Comparison of ENCODE assay signal across 8 cellular contexts in the genomic region with DNA sequence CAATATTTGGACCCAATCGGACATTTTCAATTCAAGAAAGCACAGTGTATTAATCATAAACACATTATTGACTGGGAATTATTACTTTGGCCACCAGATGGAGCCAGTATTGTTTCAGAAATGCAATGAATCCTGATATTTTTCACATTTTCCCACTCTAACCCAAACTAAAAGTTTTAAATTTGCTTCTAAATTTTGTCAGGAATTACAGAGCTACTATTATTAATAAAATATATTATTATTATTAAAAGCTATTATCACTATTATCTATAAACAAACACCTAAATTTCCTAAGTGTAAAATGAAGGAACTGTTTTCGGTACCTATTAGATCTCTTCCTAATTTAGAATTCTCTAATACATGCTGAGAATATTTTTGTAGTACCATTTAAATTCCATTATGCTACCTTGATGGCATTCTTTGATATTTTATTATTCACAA.
DNase-seq lines count a peak whose midpoint lies in the region; ATAC-seq and TF ChIP-seq lines count a peak whose summit lies in the region.

No MANE protein-coding gene starts in this region.

- 64 to 72% methylated on average over 2 of the region's 2 CpGs for WGBS in heart right ventricle, 2 donors
- 50 to 51% methylated on average over 2 of the region's 2 CpGs for WGBS in gastroesophageal sphincter (ENCODE audit: low coverage in 1 of 2), 2 donors

- ATAC-seq in heart right ventricle (no peak), Right ventricle myocardium superior (ENCODE audit: poor library complexity) (no peak), gastroesophageal sphincter (no peak), upper lobe of right lung (no peak), HG02885 (IDR thresholded peaks at IDR 0.05; ENCODE audit: poor library complexity, unreplicated experiment) (no peak), GM19452 (IDR thresholded peaks at IDR 0.05; ENCODE audit: unreplicated experiment) (no peak)

- TF ChIP-seq CTCF in heart right ventricle (IDR thresholded peaks at IDR 0.05) = peak; percentile 30 to 80 (median 69)
- peak; percentile 30 to 62 (median 46) for TF ChIP-seq CTCF in gastroesophageal sphincter (IDR thresholded peaks at IDR 0.05)
- TF ChIP-seq CTCF in upper lobe of right lung (IDR thresholded peaks at IDR 0.05) = peak; percentile 73

- no peak overlapping the region for H3K27ac ChIP-seq in heart right ventricle
- H3K27ac ChIP-seq in gastroesophageal sphincter = no peak overlapping the region
- no peak overlapping the region for H3K27ac ChIP-seq in upper lobe of right lung

- TF ChIP-seq EP300 in gastroesophageal sphincter (IDR thresholded peaks at IDR 0.05) = no peak

- H3K9me3 ChIP-seq in heart right ventricle (no peaks in the 10 kb centered on the region), gastroesophageal sphincter (no peaks in the 10 kb centered on the region), upper lobe of right lung (no peaks in the 10 kb centered on the region)

- no peaks in the 10 kb centered on the region for H3K4me1 ChIP-seq in heart right ventricle
- no peaks in the 10 kb centered on the region for H3K4me1 ChIP-seq in gastroesophageal sphincter
- H3K4me1 ChIP-seq in upper lobe of right lung = no peaks in the 10 kb centered on the region

- no peak overlapping the region for H3K4me3 ChIP-seq in heart right ventricle
- H3K4me3 ChIP-seq in gastroesophageal sphincter = no peak overlapping the region
- no peak overlapping the region for H3K4me3 ChIP-seq in upper lobe of right lung

- intact Hi-C loops in heart right ventricle (cut with DNase I) = loop anchor here in 8 of 10 donors (2.0 to 5.0 kb wide), 3 partner anchors 548 to 553 kb away; no protein-coding TSS in a partner anchor
- intact Hi-C loops in Right ventricle myocardium superior (cut with DNase I) = loop anchor here (5.0 kb wide), 1 partner anchor 548 kb away; no protein-coding TSS in a partner anchor
- intact Hi-C loops in upper lobe of right lung (cut with DNase I) = no loop called here

- H3K27me3 ChIP-seq in heart right ventricle (no peaks in the 10 kb centered on the region), gastroesophageal sphincter (no peaks in the 10 kb centered on the region), upper lobe of right lung (no peaks in the 10 kb centered on the region)

- H3K36me3 ChIP-seq in heart right ventricle (no peaks in the 10 kb centered on the region), gastroesophageal sphincter (no peaks in the 10 kb centered on the region), upper lobe of right lung (no peaks in the 10 kb centered on the region)

- no peak for TF ChIP-seq POLR2A in gastroesophageal sphincter (IDR thresholded peaks at IDR 0.05)

- DNase-seq in heart right ventricle = no peak
- DNase-seq in Right ventricle myocardium superior = no peak
- peak; percentile 24 for DNase-seq in RPMI7951 (ENCODE audit: low read depth)
- DNase-seq in upper lobe of right lung = no peak
- DNase-seq in mesenteric fat pad (ENCODE audit: low spot score) = no peak
